8 cellular contexts compared by ENCODE assay signal in the genomic region with DNA sequence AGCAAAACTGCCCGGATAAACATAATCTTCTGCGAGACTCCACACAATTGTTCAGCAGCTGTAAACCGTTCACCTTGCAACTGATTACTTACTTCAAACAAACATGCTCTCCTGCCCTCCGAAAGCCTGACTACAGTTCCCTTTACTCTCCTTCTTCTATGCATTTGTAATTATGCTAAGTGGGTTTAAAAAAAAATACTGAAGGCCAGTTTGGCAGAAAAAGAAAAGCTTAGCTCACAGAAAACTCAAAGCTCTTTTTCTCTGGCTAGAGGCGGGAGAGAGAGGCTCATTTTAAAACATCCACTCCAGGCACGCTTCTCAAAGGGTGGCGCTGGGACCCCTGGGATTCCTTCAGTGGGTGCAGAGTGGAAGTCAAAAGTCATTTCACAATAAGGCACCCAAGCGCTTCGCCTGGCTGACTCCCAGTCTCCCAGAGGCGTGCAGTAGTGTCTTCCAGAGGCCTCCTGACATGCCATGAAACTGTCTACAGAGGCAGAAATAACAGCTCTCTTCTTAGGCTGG. TPM values are rescaled to one million over a fixed set of nuclear protein-coding genes. Genes with fewer than 3 reads are reported as not detected.
DNase-seq lines count a peak whose midpoint lies in the region; ATAC-seq and TF ChIP-seq lines count a peak whose summit lies in the region.

No MANE protein-coding gene starts in this region.

- H3K4me2 ChIP-seq in trophoblast cell (ENCODE audit: low read length): peak overlapping the region; percentile 67

- H3K18ac ChIP-seq in trophoblast cell (ENCODE audit: low read length): no peak overlapping the region

- H3K14ac ChIP-seq in trophoblast cell (ENCODE audit: low read length): no peak overlapping the region

- H2BK120ac ChIP-seq in trophoblast cell (ENCODE audit: insufficient read depth, low read length, poor library complexity): no peak overlapping the region

- H3K9me3 ChIP-seq in trophoblast cell (ENCODE audit: insufficient read depth, low read depth, low read length): peaks cover 2% of the 10 kb centered on the region

- no peaks in the 10 kb centered on the region; the same call in 1 of the 2 replicates for H3K36me3 Mint-ChIP-seq in WTC11

- peaks cover 20 to 23% of the 10 kb centered on the region in 2 experiments for H3K4me1 ChIP-seq in trophoblast cell (ENCODE audit: control insufficient read depth in 1 of 2, insufficient read depth in 2 of 2, low read length in 2 of 2)

- no peak overlapping the region for H4K91ac ChIP-seq in trophoblast cell (ENCODE audit: low read depth, low read length)

- WGBS in trophoblast cell (ENCODE audit: extremely low coverage, insufficient coverage, insufficient read length): no CpG with 5 or more reads among the region's 10 CpGs

- H3K4me3 Mint-ChIP-seq in WTC11: peak overlapping the region; percentile 80

- H3K4me3 ChIP-seq in GM06990 (replicated peaks; ENCODE audit: low read depth, low read length): peak overlapping the region; percentile 88
- no peak overlapping the region for H3K4me3 ChIP-seq in trophoblast cell (ENCODE audit: low read depth, low read length)

- H3K27ac ChIP-seq in trophoblast cell (ENCODE audit: low read depth, low read length): peak overlapping the region; percentile 1

- H3K4me1 Mint-ChIP-seq in WTC11: peaks cover 33% of the 10 kb centered on the region

- DNase-seq in GM06990 (ENCODE audit: extremely low read depth, insufficient read length) (no peak), WTC11 (ENCODE audit: low spot score) (no peak), globus pallidus (ENCODE audit: low spot score) (peak; percentile 66), trophoblast cell (peak in 1 of 2 donors; percentile 18), dedifferentiated amniotic fluid mesenchymal stem cell (ENCODE audit: extremely low spot score) (no peak), NCI-H345 (lab: John Stamatoyannopoulos, UW) (no peak)

- H3K79me1 ChIP-seq in trophoblast cell (ENCODE audit: low read length): peaks cover 22% of the 10 kb centered on the region

- peak overlapping the region; percentile 97 for H3K27ac Mint-ChIP-seq in WTC11

- ATAC-seq in WTC11 (no peak), HG03571 (IDR thresholded peaks at IDR 0.05; ENCODE audit: unreplicated experiment) (no peak), GM21619 (IDR thresholded peaks at IDR 0.05; ENCODE audit: unreplicated experiment) (no peak)

- TF ChIP-seq CTCF in GM06990 (IDR thresholded peaks at IDR 0.05; ENCODE audit: insufficient read depth, low read length, poor library complexity, severe bottlenecking) (no peak), WTC11 (IDR thresholded peaks at IDR 0.05) (no peak)

- H4K8ac ChIP-seq in trophoblast cell (ENCODE audit: low read depth, low read length): no peak overlapping the region

- CTCF ChIA-PET in WTC11 (lab: Charles Lee): no interaction called here

- H2BK5ac ChIP-seq in trophoblast cell (ENCODE audit: low read depth, low read length, poor library complexity): no peak overlapping the region

- H2BK12ac ChIP-seq in trophoblast cell (ENCODE audit: low read length): no peak overlapping the region

- H3K27me3 ChIP-seq in GM06990 (replicated peaks; ENCODE audit: control insufficient read depth, insufficient read depth, low read length) (no peaks in the 10 kb centered on the region), trophoblast cell (ENCODE audit: insufficient read depth, low read length) (no peaks in the 10 kb centered on the region)

- POLR2A ChIA-PET in WTC11 (lab: Charles Lee): no interaction called here

- H3K9me3 Mint-ChIP-seq in WTC11: no peaks in the 10 kb centered on the region

- no peak overlapping the region for H2AFZ ChIP-seq in trophoblast cell (ENCODE audit: insufficient read depth, low read length, poor library complexity)

- H3K9ac ChIP-seq in trophoblast cell (ENCODE audit: low read length): peak overlapping the region; percentile 43

- peaks cover 11% of the 10 kb centered on the region for H3K79me2 ChIP-seq in trophoblast cell (ENCODE audit: control insufficient read depth, insufficient read depth, low read length, poor library complexity)

- peaks cover 4% of the 10 kb centered on the region for H3K36me3 ChIP-seq in GM06990 (ENCODE audit: control insufficient read depth, insufficient read depth, low read length)
- peaks cover 0 to 5% of the 10 kb centered on the region in 2 experiments for H3K36me3 ChIP-seq in trophoblast cell (ENCODE audit: control insufficient read depth in 1 of 2, insufficient read depth in 2 of 2, low read length in 2 of 2)

- peak overlapping the region; percentile 2 for H4K12ac ChIP-seq in trophoblast cell (ENCODE audit: low read depth, low read length)

- H3K27me3 Mint-ChIP-seq in WTC11 (ENCODE audit: low read depth): no peaks in the 10 kb centered on the region

- H3K23ac ChIP-seq in trophoblast cell (ENCODE audit: low read length): no peak overlapping the region

- peak overlapping the region; percentile 52 for H3K4ac ChIP-seq in trophoblast cell (ENCODE audit: low read depth, low read length)

- no peak overlapping the region for H2AK5ac ChIP-seq in trophoblast cell (ENCODE audit: low read length)

TF ChIP-seq in WTC11, 78 proteins besides CTCF, POLR2A, EP300 and RAD21:
- TF ChIP-seq EMX1 (CRISPR knock-in tag; IDR thresholded peaks at IDR 0.05) (no peak), ZNF423 (CRISPR knock-in tag; IDR thresholded peaks at IDR 0.05) (peak; percentile 19; the same call in 1 of the 2 replicates)
TF ChIP-seq in WTC11: peak in this region for 1.

RNA-seq across cellular contexts. Expression of a gene that starts 1.9 kb away (rescaled TPM):
- total RNA-seq in WTC11 (2021): 28.2 to 34.3 TPM (median 33.4 TPM) in 3 replicates
- polyA plus RNA-seq in trophoblast cell (2013): 17.6 and 17.7 TPM in 2 replicates

RNA-seq across cellular contexts. Expression of a gene that starts 1.9 kb away (rescaled TPM):
- total RNA-seq in WTC11 (2021): 45.1 to 49.2 TPM (median 47.3 TPM) in 3 replicates
- 15.4 and 16.5 TPM in 2 replicates for polyA plus RNA-seq in trophoblast cell (2013)
